ENCODE assay signal across 19 cellular contexts in genomic region chr5:124371121-124371706, GRCh38.
A peak's percentile ranks its signal among the peaks of the same experiment; 100 is the strongest.
DNase-seq lines count a peak whose midpoint lies in the region; ATAC-seq and TF ChIP-seq lines count a peak whose summit lies in the region.
"Had no signal": no experiment of that assay in that cellular context is flagged by ENCODE, and none has a peak within 500 bp of the region (broad histone marks: within the 10 kb centered on the region; RNA-seq: fewer than 3 reads in every experiment).

No MANE protein-coding gene starts in this region.

- intact Hi-C loops in Right ventricle myocardium superior (cut with DNase I): no loop called here
- intact Hi-C loops in cardiac septum (cut with DNase I): no loop called here
- intact Hi-C loops in aorta (cut with DNase I): no loop called here
- intact Hi-C loops in activated T-helper 1 cell treated with anti-CD3 and anti-CD28 coated beads, Interleukin-12 subunit alpha, Interleukin-12 subunit beta, Interleukin-2, Interleukin-4 antibody, amounts not matched to agents 30 ng/mL and 10 ng/mL and 1 ng/mL, durations not matched to agents 14 hours and 24 hours and 36 hours (cut with micrococcal nuclease): no loop called here

- DNase-seq in Right ventricle myocardium superior (peak; percentile 47), cardiac septum (ENCODE audit: low spot score) (no peak), fibroblast of peridontal ligament (ENCODE audit: extremely low read depth) (peak; percentile 94), aorta (peak in 1 of 2 donors; percentile 42), kidney glomerular epithelial cell (lab: John Stamatoyannopoulos, UW) (no peak)
- DNase-seq in activated T-helper 1 cell treated with anti-CD3 and anti-CD28 coated beads, Interleukin-12 subunit alpha, Interleukin-12 subunit beta, Interleukin-2, Interleukin-4 antibody, amounts not matched to agents 30 ng/mL and 10 ng/mL and 1 ng/mL, durations not matched to agents 14 hours and 24 hours and 36 hours (ENCODE audit: low spot score): no peak
- no peak for DNase-seq in activated T-cell treated with anti-CD3 and anti-CD28 coated beads, Interleukin-2, amount 50 U/mL, for 24 hours
- DNase-seq: activated CD4-positive, alpha-beta T cell treated with anti-CD3 and anti-CD28 coated beads for 4 hours; activated CD8-positive, alpha-beta memory T cell treated with anti-CD3 and anti-CD28 coated beads, Interleukin-2, amount 50 U/mL, for 48 hours; CD4-positive, alpha-beta memory T cell; DMS79 treated with DMSO at 0.1 percent for 48 hours; H7; lower lobe of right lung; NCI-H187; NK-92 treated with Interleukin-12 subunit alpha and Interleukin-12 subunit beta, amount 100 ng/mL, for 24 hours had no signal

- WGBS in aorta, 2 donors: 24 to 28% methylated on average over 4 of the region's 4 CpGs

- no peak overlapping the region for H3K27ac ChIP-seq in aorta (ENCODE audit: low read depth in 1 of 2, low read length in 2 of 2)
- H3K27ac ChIP-seq: lower lobe of right lung, parathyroid adenoma, thyroid gland had no signal

- H3K4me1 ChIP-seq in aorta (ENCODE audit: control insufficient read depth in 1 of 2, insufficient read depth in 2 of 2, low read length in 2 of 2): peaks cover 2 to 5% of the 10 kb centered on the region in 2 donors
- H3K4me1 ChIP-seq: lower lobe of right lung, parathyroid adenoma, thyroid gland had no signal

- H3K9me3 Mint-ChIP-seq in nephron: peaks cover 16% of the 10 kb centered on the region
- H3K9me3 Mint-ChIP-seq in activated T-helper 1 cell treated with anti-CD3 and anti-CD28 coated beads, Interleukin-12 subunit alpha, Interleukin-12 subunit beta, Interleukin-2, Interleukin-4 antibody, amounts not matched to agents 30 ng/mL and 10 ng/mL and 1 ng/mL, durations not matched to agents 14 hours and 24 hours and 36 hours: peaks cover 5% of the 10 kb centered on the region
- H3K9me3 Mint-ChIP-seq in activated T-cell treated with anti-CD3 and anti-CD28 coated beads, Interleukin-2, amount 50 U/mL, for 24 hours: peaks cover 3% of the 10 kb centered on the region

- H3K36me3 ChIP-seq in aorta (ENCODE audit: control insufficient read depth in 1 of 2, insufficient read depth in 2 of 2, low read length in 1 of 2): no peaks in the 10 kb centered on the region
- H3K36me3 ChIP-seq: lower lobe of right lung, thyroid gland had no signal

- peak; percentile 88 for ATAC-seq in Right ventricle myocardium superior (ENCODE audit: poor library complexity)
- ATAC-seq in aorta (ENCODE audit: low FRiP score): peak; percentile 79
- ATAC-seq: lower lobe of right lung had no signal

- no peak overlapping the region for H3K4me3 ChIP-seq in aorta (ENCODE audit: low read length in 2 of 2)
- H3K4me3 ChIP-seq: lower lobe of right lung, thyroid gland had no signal

- peaks cover 19% of the 10 kb centered on the region for H3K4me1 Mint-ChIP-seq in nephron
- no peaks in the 10 kb centered on the region for H3K4me1 Mint-ChIP-seq in activated T-helper 1 cell treated with anti-CD3 and anti-CD28 coated beads, Interleukin-12 subunit alpha, Interleukin-12 subunit beta, Interleukin-2, Interleukin-4 antibody, amounts not matched to agents 30 ng/mL and 10 ng/mL and 1 ng/mL, durations not matched to agents 14 hours and 24 hours and 36 hours (ENCODE audit: low read depth)
- H3K4me1 Mint-ChIP-seq in activated T-cell treated with anti-CD3 and anti-CD28 coated beads, Interleukin-2, amount 50 U/mL, for 24 hours (ENCODE audit: low read depth): no peaks in the 10 kb centered on the region
- H3K4me1 Mint-ChIP-seq: CD4-positive, alpha-beta memory T cell had no signal

- H3K9me3 ChIP-seq in aorta (ENCODE audit: control insufficient read depth, low read length): no peaks in the 10 kb centered on the region
- H3K9me3 ChIP-seq: lower lobe of right lung, thyroid gland had no signal

- no peak overlapping the region for H3K4me3 Mint-ChIP-seq in nephron
- H3K4me3 Mint-ChIP-seq in activated T-helper 1 cell treated with anti-CD3 and anti-CD28 coated beads, Interleukin-12 subunit alpha, Interleukin-12 subunit beta, Interleukin-2, Interleukin-4 antibody, amounts not matched to agents 30 ng/mL and 10 ng/mL and 1 ng/mL, durations not matched to agents 14 hours and 24 hours and 36 hours: no peak overlapping the region
- no peak overlapping the region for H3K4me3 Mint-ChIP-seq in activated T-cell treated with anti-CD3 and anti-CD28 coated beads, Interleukin-2, amount 50 U/mL, for 24 hours
- H3K4me3 Mint-ChIP-seq: CD4-positive, alpha-beta memory T cell; dendritic cell treated with granulocyte-macrophage colony-stimulating factor and Interleukin-4, amounts not matched to agents 40 ng/mL and 50 ng/mL, for 4 days had no signal

- H3K27ac Mint-ChIP-seq in nephron: peak overlapping the region; percentile 20 to 35 (median 32)
- H3K27ac Mint-ChIP-seq in activated T-helper 1 cell treated with anti-CD3 and anti-CD28 coated beads, Interleukin-12 subunit alpha, Interleukin-12 subunit beta, Interleukin-2, Interleukin-4 antibody, amounts not matched to agents 30 ng/mL and 10 ng/mL and 1 ng/mL, durations not matched to agents 14 hours and 24 hours and 36 hours: no peak overlapping the region
- H3K27ac Mint-ChIP-seq in activated T-cell treated with anti-CD3 and anti-CD28 coated beads, Interleukin-2, amount 50 U/mL, for 24 hours: no peak overlapping the region
- H3K27ac Mint-ChIP-seq: CD4-positive, alpha-beta memory T cell; dendritic cell treated with granulocyte-macrophage colony-stimulating factor and Interleukin-4, amounts not matched to agents 40 ng/mL and 50 ng/mL, for 4 days had no signal

- no peaks in the 10 kb centered on the region for H3K27me3 ChIP-seq in aorta (ENCODE audit: control insufficient read depth in 1 of 2, insufficient read depth in 2 of 2, low read length in 1 of 2)
- H3K27me3 ChIP-seq: thyroid gland had no signal

- H3K36me3 Mint-ChIP-seq in nephron (ENCODE audit: low read depth): no peaks in the 10 kb centered on the region
- no peaks in the 10 kb centered on the region for H3K36me3 Mint-ChIP-seq in activated T-helper 1 cell treated with anti-CD3 and anti-CD28 coated beads, Interleukin-12 subunit alpha, Interleukin-12 subunit beta, Interleukin-2, Interleukin-4 antibody, amounts not matched to agents 30 ng/mL and 10 ng/mL and 1 ng/mL, durations not matched to agents 14 hours and 24 hours and 36 hours (ENCODE audit: low read depth)
- no peaks in the 10 kb centered on the region for H3K36me3 Mint-ChIP-seq in activated T-cell treated with anti-CD3 and anti-CD28 coated beads, Interleukin-2, amount 50 U/mL, for 24 hours (ENCODE audit: low read depth)
- H3K36me3 Mint-ChIP-seq: CD4-positive, alpha-beta memory T cell had no signal

- TF ChIP-seq CTCF in nephron (IDR thresholded peaks at IDR 0.05; ENCODE audit: unreplicated experiment in 3 of 3): no peak

- no peaks in the 10 kb centered on the region for H3K27me3 Mint-ChIP-seq in nephron (ENCODE audit: low read depth)
- H3K27me3 Mint-ChIP-seq in activated T-helper 1 cell treated with anti-CD3 and anti-CD28 coated beads, Interleukin-12 subunit alpha, Interleukin-12 subunit beta, Interleukin-2, Interleukin-4 antibody, amounts not matched to agents 30 ng/mL and 10 ng/mL and 1 ng/mL, durations not matched to agents 14 hours and 24 hours and 36 hours (ENCODE audit: insufficient read depth): no peaks in the 10 kb centered on the region
- H3K27me3 Mint-ChIP-seq in activated T-cell treated with anti-CD3 and anti-CD28 coated beads, Interleukin-2, amount 50 U/mL, for 24 hours: no peaks in the 10 kb centered on the region
- H3K27me3 Mint-ChIP-seq: CD4-positive, alpha-beta memory T cell; dendritic cell treated with granulocyte-macrophage colony-stimulating factor and Interleukin-4, amounts not matched to agents 40 ng/mL and 50 ng/mL, for 4 days had no signal

Comparison
In these comparisons a context has a peak if more than half of its experiments do, and no peak if none do; other contexts are left out.
1. DNase-seq: peak in Right ventricle myocardium superior (single experiment) and fibroblast of peridontal ligament (single experiment); none in cardiac septum (single experiment), activated T-helper 1 cell treated with anti-CD3 and anti-CD28 coated beads, Interleukin-12 subunit alpha, Interleukin-12 subunit beta, Interleukin-2, Interleukin-4 antibody, amounts not matched to agents 30 ng/mL and 10 ng/mL and 1 ng/mL, durations not matched to agents 14 hours and 24 hours and 36 hours (single experiment), kidney glomerular epithelial cell (single experiment) and activated T-cell treated with anti-CD3 and anti-CD28 coated beads, Interleukin-2, amount 50 U/mL, for 24 hours (single experiment).
2. H3K27ac Mint-ChIP-seq: peak in nephron (3 of 3); none in activated T-helper 1 cell treated with anti-CD3 and anti-CD28 coated beads, Interleukin-12 subunit alpha, Interleukin-12 subunit beta, Interleukin-2, Interleukin-4 antibody, amounts not matched to agents 30 ng/mL and 10 ng/mL and 1 ng/mL, durations not matched to agents 14 hours and 24 hours and 36 hours (single experiment) and activated T-cell treated with anti-CD3 and anti-CD28 coated beads, Interleukin-2, amount 50 U/mL, for 24 hours (single experiment).